ENCODE assay signal across 17 cellular contexts in genomic region chr7:66164356-66164755, GRCh38. TPM values are rescaled to one million over a fixed set of nuclear protein-coding genes. Genes with fewer than 3 reads are reported as not detected.
DNase-seq lines count a peak whose midpoint lies in the region; ATAC-seq and TF ChIP-seq lines count a peak whose summit lies in the region.
"Had no signal": no experiment of that assay in that cellular context is flagged by ENCODE, and none has a peak within 500 bp of the region (broad histone marks: within the 10 kb centered on the region; RNA-seq: fewer than 3 reads in every experiment).

No MANE protein-coding gene starts in this region.

- peaks cover 10% of the 10 kb centered on the region for H3K9me3 Mint-ChIP-seq in nephron progenitor cell
- H3K9me3 Mint-ChIP-seq: CD4-positive, alpha-beta T cell had no signal

- peaks cover 16% of the 10 kb centered on the region for H3K36me3 Mint-ChIP-seq in nephron progenitor cell (ENCODE audit: low read depth)

- no peak overlapping the region for H3K4me3 ChIP-seq in thyroid gland (replicated peaks in 1 of 3)
- H3K4me3 ChIP-seq: A549; BLaER1 treated with 17β-estradiol and CSF1 and Interleukin-3, amounts not matched to agents 10 nM and 100 nM had no signal

- H3K27me3 Mint-ChIP-seq in nephron progenitor cell (ENCODE audit: low read depth, poor library complexity): peaks cover 3% of the 10 kb centered on the region
- H3K27me3 Mint-ChIP-seq: B cell; CD4-positive, alpha-beta T cell had no signal

- peak overlapping the region; percentile 44 for H3K27ac Mint-ChIP-seq in nephron progenitor cell
- H3K27ac Mint-ChIP-seq: B cell; CD4-positive, alpha-beta T cell; CD8-positive, alpha-beta T cell had no signal

- DNase-seq in DMS 273 (lab: John Stamatoyannopoulos, UW; ENCODE audit: unreplicated experiment) (peak; percentile 38), DMS 273 treated with DMSO at 0.1 percent for 48 hours (lab: John Stamatoyannopoulos, UW) (no peak), nephron progenitor cell (no peak), thyroid gland (peak; percentile 87 to 91)
- DNase-seq: AML-193; Caco-2; Calu3; CD4-positive, alpha-beta T cell; CD8-positive, alpha-beta T cell; DMS79 treated with DMSO at 0.1 percent for 48 hours; GF-D8 had no signal

- H3K9me3 ChIP-seq in thyroid gland: no peaks in the 10 kb centered on the region
- H3K9me3 ChIP-seq: A549, Caco-2 had no signal

- no peaks in the 10 kb centered on the region for H3K27me3 ChIP-seq in thyroid gland
- H3K27me3 ChIP-seq: BLaER1 treated with 17β-estradiol and CSF1 and Interleukin-3, amounts not matched to agents 10 nM and 100 nM had no signal

- H3K4me1 ChIP-seq in thyroid gland: peaks cover 4 to 7% of the 10 kb centered on the region in 2 donors
- H3K4me1 ChIP-seq: Caco-2 had no signal

- WGBS in thyroid gland, 2 donors: 42 to 58% methylated on average over 7 of the region's 7 CpGs

- H3K27ac ChIP-seq in thyroid gland: no peak overlapping the region
- H3K27ac ChIP-seq: 22Rv1; A549; BLaER1 treated with 17β-estradiol and CSF1 and Interleukin-3, amounts not matched to agents 10 nM and 100 nM; C4-2B had no signal

- intact Hi-C loops in thyroid gland (cut with DNase I): loop anchor here (10.0 kb wide), 1 partner anchor 60 kb away; no protein-coding TSS in a partner anchor

- H3K4me1 Mint-ChIP-seq in nephron progenitor cell: no peaks in the 10 kb centered on the region
- H3K4me1 Mint-ChIP-seq: B cell had no signal

- TF ChIP-seq CTCF in nephron progenitor cell (IDR thresholded peaks at IDR 0.05) (no peak), thyroid gland (IDR thresholded peaks at IDR 0.05) (no peak)

- no peak for ATAC-seq in GM21825 (IDR thresholded peaks at IDR 0.05; ENCODE audit: unreplicated experiment)
- ATAC-seq: CD8-positive, alpha-beta T cell had no signal

- no peak overlapping the region for H3K4me3 Mint-ChIP-seq in nephron progenitor cell
- H3K4me3 Mint-ChIP-seq: B cell; CD4-positive, alpha-beta T cell; CD8-positive, alpha-beta T cell had no signal

- no peak for TF ChIP-seq POLR2A in thyroid gland (IDR thresholded peaks at IDR 0.05)

- no peaks in the 10 kb centered on the region for H3K36me3 ChIP-seq in thyroid gland

RNA-seq across cellular contexts. Expression of gene TPST1, which starts 40.8 kb away (rescaled TPM):
- total RNA-seq in thyroid gland: 10 to 100 TPM; 24.5 to 60.4 (median 28.2) TPM

RNA-seq across cellular contexts. Expression of gene CRCP, which starts 49.7 kb away (rescaled TPM):
- 10 to 100 TPM; 49.6 to 59.6 (median 54.2) TPM for total RNA-seq in thyroid gland

Comparison
In these comparisons a context has a peak if more than half of its experiments do, and no peak if none do; other contexts are left out.
1. DNase-seq: peak in DMS 273 (single experiment) and thyroid gland (2 of 2); none in DMS 273 treated with DMSO at 0.1 percent for 48 hours (single experiment) and nephron progenitor cell (single experiment).